ENCODE assay signal across 33 cellular contexts in the genomic region with DNA sequence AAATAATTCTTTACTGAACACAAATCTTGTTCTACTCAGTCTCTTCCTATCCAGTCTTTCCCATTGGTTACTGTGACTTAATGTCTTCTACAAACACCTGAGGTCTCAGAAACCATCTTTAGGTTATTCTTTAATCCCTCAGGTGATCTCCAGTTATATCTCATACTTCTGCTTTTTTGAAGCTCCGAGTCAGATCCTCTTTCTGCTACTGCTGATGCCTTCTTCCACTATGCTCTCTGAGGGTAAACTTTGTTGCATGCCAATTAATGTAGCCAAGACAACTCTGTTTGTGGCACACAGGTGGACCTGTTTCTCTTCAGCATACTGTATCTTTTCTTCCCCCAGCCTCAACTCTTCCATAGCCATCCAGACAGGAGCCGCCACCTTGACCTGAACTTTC.
"Had no signal": no experiment of that assay in that cellular context is flagged by ENCODE, and none has a peak within 500 bp of the region (broad histone marks: within the 10 kb centered on the region; RNA-seq: fewer than 3 reads in every experiment).

No MANE protein-coding gene starts in this region.

- H3K27ac Mint-ChIP-seq: activated B cell treated with CpG ODN at 0.5 μM for 24 hours; activated CD4-positive, alpha-beta memory T cell treated with anti-CD3 and anti-CD28 coated beads for 36 hours; activated CD4-positive, alpha-beta T cell treated with anti-CD3 and anti-CD28 coated beads, Interleukin-2, amount 10 ng/mL, durations not matched to agents 24 days and 14 days; activated CD8-positive, alpha-beta T cell treated with anti-CD3 and anti-CD28 coated beads for 36 hours; activated naive CD4-positive, alpha-beta T cell treated with anti-CD3 and anti-CD28 coated beads for 36 hours; activated naive CD4-positive, alpha-beta T cell treated with anti-CD3 and anti-CD28 coated beads, Interleukin-2, amount 50 U/mL, for 72 hours; activated naive CD8-positive, alpha-beta T cell treated with anti-CD3 and anti-CD28 coated beads for 36 hours; activated T-cell treated with anti-CD3 and anti-CD28 coated beads, Interleukin-2, amount 50 U/mL, for 72 hours; activated T-helper 1 cell treated with anti-CD3 and anti-CD28 coated beads, Interleukin-12 subunit alpha, Interleukin-12 subunit beta, Interleukin-2, Interleukin-4 antibody, amounts not matched to agents 30 ng/mL and 10 ng/mL and 1 ng/mL, durations not matched to agents 14 hours and 24 hours and 36 hours; activated T-helper 17 cell treated with anti-CD3 and anti-CD28 coated beads, Interleukin-2, amount 50 U/mL, for 72 hours; T-helper 2 cell treated with Interferon-gamma antibody and Interleukin-4, amounts not matched to agents 5 μg/mL and 100 μg/mL, for 36 hours had no signal

- H3K36me3 ChIP-seq: adrenal gland, brain microvascular endothelial cell, breast epithelium had no signal

- ATAC-seq: activated CD8-positive, alpha-beta T cell treated with anti-CD3 and anti-CD28 coated beads for 36 hours; activated naive CD4-positive, alpha-beta T cell treated with anti-CD3 and anti-CD28 coated beads, Interleukin-2, amount 50 U/mL, for 72 hours; activated T-cell treated with anti-CD3 and anti-CD28 coated beads, Interleukin-2, amount 50 U/mL, for 4 hours; activated T-cell treated with anti-CD3 and anti-CD28 coated beads, Interleukin-2, amount 50 U/mL, for 72 hours; activated T-helper 17 cell treated with anti-CD3 and anti-CD28 coated beads, Interleukin-2, amount 50 U/mL, for 72 hours; body of pancreas had no signal

- H3K4me3 ChIP-seq: adrenal gland, body of pancreas, breast epithelium had no signal

- DNase-seq: activated B cell treated with CpG ODN at 0.5 μM for 24 hours; activated CD4-positive, alpha-beta memory T cell treated with anti-CD3 and anti-CD28 coated beads for 36 hours; activated CD4-positive, alpha-beta T cell treated with anti-CD3 and anti-CD28 coated beads for 4 hours; activated CD4-positive, alpha-beta T cell treated with anti-CD3 and anti-CD28 coated beads, Interleukin-2, amount 10 ng/mL, durations not matched to agents 24 days and 14 days; activated CD4-positive, alpha-beta T cell treated with anti-CD3 and anti-CD28 coated beads, Interleukin-2, amount 50 U/mL, for 1 hour; activated CD4-positive, alpha-beta T cell treated with anti-CD3 and anti-CD28 coated beads, Interleukin-2, amount 50 U/mL, for 4 hours; activated CD4-positive, CD25-positive, alpha-beta regulatory T cell treated with anti-CD3 and anti-CD28 coated beads, Interleukin-2, amount 50 U/mL, for 72 hours; activated CD8-positive, alpha-beta memory T cell treated with anti-CD3 and anti-CD28 coated beads, Interleukin-2, amount 50 U/mL, for 4 hours; activated CD8-positive, alpha-beta T cell treated with anti-CD3 and anti-CD28 coated beads for 36 hours; activated effector memory CD4-positive, alpha-beta T cell treated with anti-CD3 and anti-CD28 coated beads, Interleukin-2, amount 50 U/mL, for 16 hours; activated gamma-delta T cell treated with Interleukin-2 at 50 U/mL for 16 hours; activated naive CD4-positive, alpha-beta T cell; activated naive CD4-positive, alpha-beta T cell treated with anti-CD3 and anti-CD28 coated beads for 36 hours; activated naive CD4-positive, alpha-beta T cell treated with anti-CD3 and anti-CD28 coated beads, Interleukin-2, amount 50 U/mL, for 16 hours; activated naive CD8-positive, alpha-beta T cell treated with anti-CD3 and anti-CD28 coated beads for 36 hours; activated T-cell treated with anti-CD3 and anti-CD28 coated beads for 4 hours; activated T-cell treated with anti-CD3 and anti-CD28 coated beads, Interleukin-2, amount 50 U/mL, for 1 hour; activated T-cell treated with anti-CD3 and anti-CD28 coated beads, Interleukin-2, amount 50 U/mL, for 4 hours; activated T-cell treated with anti-CD3 and anti-CD28 coated beads, Interleukin-2, amount 50 U/mL, for 72 hours; adrenal gland; amniotic stem cell; aorta; body of pancreas; brain microvascular endothelial cell; central memory CD4-positive, alpha-beta T cell; T-helper 2 cell; T-helper 9 cell had no signal

- H3K4me1 ChIP-seq: adrenal gland, body of pancreas, breast epithelium had no signal

- H3K36me3 Mint-ChIP-seq: activated CD4-positive, alpha-beta memory T cell treated with anti-CD3 and anti-CD28 coated beads for 36 hours; activated naive CD4-positive, alpha-beta T cell treated with anti-CD3 and anti-CD28 coated beads, Interleukin-2, amount 50 U/mL, for 72 hours; activated naive CD8-positive, alpha-beta T cell treated with anti-CD3 and anti-CD28 coated beads for 36 hours had no signal

- H3K27me3 ChIP-seq: adrenal gland, body of pancreas, brain microvascular endothelial cell, breast epithelium had no signal

- H3K27ac ChIP-seq: adrenal gland, body of pancreas, brain microvascular endothelial cell, breast epithelium, VCaP had no signal

- H3K4me3 Mint-ChIP-seq: activated B cell treated with CpG ODN at 0.5 μM for 24 hours; activated CD4-positive, alpha-beta memory T cell treated with anti-CD3 and anti-CD28 coated beads for 36 hours; activated CD4-positive, alpha-beta T cell treated with anti-CD3 and anti-CD28 coated beads, Interleukin-2, amount 10 ng/mL, durations not matched to agents 24 days and 14 days; activated CD8-positive, alpha-beta T cell treated with anti-CD3 and anti-CD28 coated beads for 36 hours; activated naive CD4-positive, alpha-beta T cell treated with anti-CD3 and anti-CD28 coated beads for 36 hours; activated naive CD8-positive, alpha-beta T cell treated with anti-CD3 and anti-CD28 coated beads for 36 hours; activated T-cell treated with anti-CD3 and anti-CD28 coated beads, Interleukin-2, amount 50 U/mL, for 4 hours; activated T-cell treated with anti-CD3 and anti-CD28 coated beads, Interleukin-2, amount 50 U/mL, for 72 hours; activated T-helper 1 cell treated with anti-CD3 and anti-CD28 coated beads, Interleukin-12 subunit alpha, Interleukin-12 subunit beta, Interleukin-2, Interleukin-4 antibody, amounts not matched to agents 30 ng/mL and 10 ng/mL and 1 ng/mL, durations not matched to agents 14 hours and 24 hours and 36 hours; activated T-helper 17 cell treated with anti-CD3 and anti-CD28 coated beads, Interleukin-2, amount 50 U/mL, for 72 hours; T-helper 2 cell treated with Interferon-gamma antibody and Interleukin-4, amounts not matched to agents 5 μg/mL and 100 μg/mL, for 36 hours had no signal

- H3K9me3 Mint-ChIP-seq: activated B cell treated with CpG ODN at 0.5 μM for 24 hours; activated CD4-positive, alpha-beta memory T cell treated with anti-CD3 and anti-CD28 coated beads for 36 hours; activated CD4-positive, alpha-beta T cell treated with anti-CD3 and anti-CD28 coated beads, Interleukin-2, amount 10 ng/mL, durations not matched to agents 24 days and 14 days; activated CD8-positive, alpha-beta T cell treated with anti-CD3 and anti-CD28 coated beads for 36 hours; activated naive CD4-positive, alpha-beta T cell treated with anti-CD3 and anti-CD28 coated beads for 36 hours; activated naive CD4-positive, alpha-beta T cell treated with anti-CD3 and anti-CD28 coated beads, Interleukin-2, amount 50 U/mL, for 72 hours; activated naive CD8-positive, alpha-beta T cell treated with anti-CD3 and anti-CD28 coated beads for 36 hours; activated T-cell treated with anti-CD3 and anti-CD28 coated beads, Interleukin-2, amount 50 U/mL, for 4 hours; activated T-cell treated with anti-CD3 and anti-CD28 coated beads, Interleukin-2, amount 50 U/mL, for 72 hours; activated T-helper 1 cell treated with anti-CD3 and anti-CD28 coated beads, Interleukin-12 subunit alpha, Interleukin-12 subunit beta, Interleukin-2, Interleukin-4 antibody, amounts not matched to agents 30 ng/mL and 10 ng/mL and 1 ng/mL, durations not matched to agents 14 hours and 24 hours and 36 hours; activated T-helper 17 cell treated with anti-CD3 and anti-CD28 coated beads, Interleukin-2, amount 50 U/mL, for 72 hours; T-helper 2 cell treated with Interferon-gamma antibody and Interleukin-4, amounts not matched to agents 5 μg/mL and 100 μg/mL, for 36 hours had no signal

- H3K4me1 Mint-ChIP-seq: activated B cell treated with CpG ODN at 0.5 μM for 24 hours; activated CD4-positive, alpha-beta T cell treated with anti-CD3 and anti-CD28 coated beads, Interleukin-2, amount 10 ng/mL, durations not matched to agents 24 days and 14 days; activated T-helper 17 cell treated with anti-CD3 and anti-CD28 coated beads, Interleukin-2, amount 50 U/mL, for 72 hours had no signal

- H3K9me3 ChIP-seq: adrenal gland, body of pancreas, breast epithelium had no signal

- H3K27me3 Mint-ChIP-seq: activated CD4-positive, alpha-beta T cell treated with anti-CD3 and anti-CD28 coated beads, Interleukin-2, amount 10 ng/mL, durations not matched to agents 24 days and 14 days had no signal
